Comparison of ENCODE assay signal across 13 cellular contexts in the genomic region with DNA sequence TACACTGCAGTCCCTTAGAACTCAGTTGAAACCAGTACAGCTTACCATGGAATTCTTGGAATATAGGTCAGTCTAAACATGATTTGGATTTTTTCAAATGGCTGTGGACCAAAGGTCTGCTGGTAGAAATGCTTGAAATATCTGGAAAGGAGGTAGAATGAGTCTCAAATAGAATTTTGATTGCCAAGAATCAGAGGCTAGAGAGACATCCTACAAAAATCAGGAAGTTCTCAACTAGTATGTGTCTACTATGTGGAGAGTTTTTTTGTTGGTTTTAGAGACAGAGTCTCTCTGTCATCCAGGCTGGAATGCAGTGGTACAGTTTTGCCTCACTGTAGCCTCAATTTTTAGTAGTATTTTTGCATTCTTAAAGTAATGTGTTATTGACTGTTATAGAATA.
"Had no signal": no experiment of that assay in that cellular context is flagged by ENCODE, and none has a peak within 500 bp of the region (broad histone marks: within the 10 kb centered on the region; RNA-seq: fewer than 3 reads in every experiment).

No MANE protein-coding gene starts in this region.

- H3K27me3 ChIP-seq: gastroesophageal sphincter, left lung, pancreas, spleen had no signal

- H3K4me1 Mint-ChIP-seq: activated naive CD8-positive, alpha-beta T cell treated with anti-CD3 and anti-CD28 coated beads for 36 hours had no signal

- H3K27ac Mint-ChIP-seq: activated naive CD8-positive, alpha-beta T cell treated with anti-CD3 and anti-CD28 coated beads for 36 hours; activated T-helper 1 cell treated with anti-CD3 and anti-CD28 coated beads, Interleukin-12 subunit alpha, Interleukin-12 subunit beta, Interleukin-2, Interleukin-4 antibody, amounts not matched to agents 30 ng/mL and 10 ng/mL and 1 ng/mL, durations not matched to agents 14 hours and 24 hours and 36 hours had no signal

- H3K4me3 ChIP-seq: gastroesophageal sphincter, left lung, mucosa of descending colon, pancreas, spleen, thoracic aorta had no signal

- H3K4me1 ChIP-seq: gastroesophageal sphincter, left lung, pancreas had no signal

- H3K36me3 ChIP-seq: pancreas, thoracic aorta had no signal

- H3K9me3 Mint-ChIP-seq: activated naive CD8-positive, alpha-beta T cell treated with anti-CD3 and anti-CD28 coated beads for 36 hours; activated T-helper 1 cell treated with anti-CD3 and anti-CD28 coated beads, Interleukin-12 subunit alpha, Interleukin-12 subunit beta, Interleukin-2, Interleukin-4 antibody, amounts not matched to agents 30 ng/mL and 10 ng/mL and 1 ng/mL, durations not matched to agents 14 hours and 24 hours and 36 hours; naive thymus-derived CD4-positive, alpha-beta T cell had no signal

- ATAC-seq: activated CD4-positive, CD25-positive, alpha-beta regulatory T cell treated with anti-CD3 and anti-CD28 coated beads, Interleukin-2, amount 50 U/mL, for 24 hours; gastroesophageal sphincter; left lung; mucosa of descending colon; naive thymus-derived CD4-positive, alpha-beta T cell; pancreas; sciatic nerve had no signal

- H3K4me3 Mint-ChIP-seq: activated naive CD8-positive, alpha-beta T cell treated with anti-CD3 and anti-CD28 coated beads for 36 hours; activated T-helper 1 cell treated with anti-CD3 and anti-CD28 coated beads, Interleukin-12 subunit alpha, Interleukin-12 subunit beta, Interleukin-2, Interleukin-4 antibody, amounts not matched to agents 30 ng/mL and 10 ng/mL and 1 ng/mL, durations not matched to agents 14 hours and 24 hours and 36 hours; naive thymus-derived CD4-positive, alpha-beta T cell had no signal

- DNase-seq: activated naive CD8-positive, alpha-beta T cell treated with anti-CD3 and anti-CD28 coated beads for 36 hours; dermis blood vessel endothelial cell; islet precursor cell; left lung; mucosa of descending colon; naive thymus-derived CD4-positive, alpha-beta T cell; pancreas; spleen had no signal

- H3K27ac ChIP-seq: gastroesophageal sphincter, left lung, pancreas, spleen, thoracic aorta had no signal

- H3K27me3 Mint-ChIP-seq: activated naive CD8-positive, alpha-beta T cell treated with anti-CD3 and anti-CD28 coated beads for 36 hours; naive thymus-derived CD4-positive, alpha-beta T cell had no signal

- H3K9me3 ChIP-seq: gastroesophageal sphincter, left lung, mucosa of descending colon, pancreas, spleen, thoracic aorta had no signal
